Comparison of ENCODE assay signal across 28 cellular contexts in the genomic region with DNA sequence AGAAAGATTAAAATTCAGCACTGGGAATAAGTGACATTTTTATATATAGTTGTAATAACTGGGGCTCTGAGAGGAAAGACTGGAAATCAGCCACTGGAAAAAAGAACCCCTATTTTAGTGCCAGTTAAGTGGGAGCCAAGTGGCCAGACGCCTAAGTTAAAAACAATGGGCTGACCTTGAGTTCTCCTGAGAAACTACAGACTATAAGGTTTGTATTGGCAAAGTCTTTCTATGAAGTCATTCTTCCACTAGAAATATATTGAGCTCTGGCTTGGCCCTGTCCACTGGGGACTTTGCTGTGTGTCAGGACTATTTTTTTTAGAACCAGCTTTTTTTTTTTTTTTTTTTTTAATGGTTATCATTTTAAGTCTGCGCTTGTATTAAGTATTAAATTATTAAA.
"Had no signal": no experiment of that assay in that cellular context is flagged by ENCODE, and none has a peak within 500 bp of the region (broad histone marks: within the 10 kb centered on the region; RNA-seq: fewer than 3 reads in every experiment).

No MANE protein-coding gene starts in this region.

- ATAC-seq: left colon; left lung; naive thymus-derived CD8-positive, alpha-beta T cell; psoas muscle; sciatic nerve; stimulated activated naive B cell treated with anti-CD40 and anti-IgM and Interleukin-4, amounts not matched to agents 10 μg/mL and 1 μg/mL and 100 μg/mL, for 72 hours; stimulated activated naive CD8-positive, alpha-beta T cell treated with anti-CD3 and anti-CD28 coated beads, Interleukin-15, Interleukin-2, amounts not matched to agents 100 U/mL and 50 U/mL, for 24 hours had no signal

- H3K9me3 ChIP-seq: neutrophil, psoas muscle, suprapubic skin, thoracic aorta, tibial nerve, uterus had no signal

- H3K4me1 ChIP-seq: left lung, parathyroid adenoma, psoas muscle, suprapubic skin, tibial nerve, uterus had no signal

- H3K4me3 ChIP-seq: heart left ventricle, hepatocyte, left lung, lung, psoas muscle, skin epidermis, suprapubic skin, thoracic aorta, tibial nerve, uterus had no signal

- H3K4me3 Mint-ChIP-seq: memory B cell; naive thymus-derived CD8-positive, alpha-beta T cell; nephron; neural crest cell; stimulated activated naive B cell treated with anti-CD40 and anti-IgM and Interleukin-4, amounts not matched to agents 10 μg/mL and 1 μg/mL and 100 μg/mL, for 72 hours; type B pancreatic cell had no signal

- H3K27me3 ChIP-seq: heart left ventricle, hepatocyte, left lung, neutrophil, tibial nerve, uterus had no signal

- H3K27ac ChIP-seq: heart left ventricle, hepatocyte, left lung, neutrophil, parathyroid adenoma, psoas muscle, skin epidermis, suprapubic skin, thoracic aorta, tibial nerve, uterus had no signal

- H3K36me3 ChIP-seq: heart left ventricle, left lung, neutrophil, suprapubic skin, thoracic aorta, tibial nerve, uterus had no signal

- H3K27me3 Mint-ChIP-seq: stimulated activated naive B cell treated with anti-CD40 and anti-IgM and Interleukin-4, amounts not matched to agents 10 μg/mL and 1 μg/mL and 100 μg/mL, for 72 hours had no signal

- H3K27ac Mint-ChIP-seq: memory B cell; nephron; stimulated activated naive B cell treated with anti-CD40 and anti-IgM and Interleukin-4, amounts not matched to agents 10 μg/mL and 1 μg/mL and 100 μg/mL, for 72 hours; type B pancreatic cell had no signal

- H3K4me1 Mint-ChIP-seq: memory B cell; naive thymus-derived CD8-positive, alpha-beta T cell; stimulated activated naive B cell treated with anti-CD40 and anti-IgM and Interleukin-4, amounts not matched to agents 10 μg/mL and 1 μg/mL and 100 μg/mL, for 72 hours had no signal

- H3K9me3 Mint-ChIP-seq: stimulated activated naive B cell treated with anti-CD40 and anti-IgM and Interleukin-4, amounts not matched to agents 10 μg/mL and 1 μg/mL and 100 μg/mL, for 72 hours; type B pancreatic cell had no signal

- DNase-seq: glutamatergic neuron; kidney glomerular epithelial cell; left colon; left lung; naive thymus-derived CD8-positive, alpha-beta T cell; occipital lobe; psoas muscle; stimulated activated CD4-positive, alpha-beta T cell treated with anti-CD3 and anti-CD28 coated beads, Interleukin-12 subunit alpha, Interleukin-12 subunit beta, amount 100 ng/mL, for 4 hours; stimulated activated CD4-positive, alpha-beta T cell treated with anti-CD3 and anti-CD28 coated beads, Interleukin-15, amount 100 ng/mL, for 24 hours; stimulated activated CD4-positive, alpha-beta T cell treated with anti-CD3 and anti-CD28 coated beads, Interleukin-2, amount 100 ng/mL, for 24 hours; stimulated activated CD4-positive, alpha-beta T cell treated with anti-CD3 and anti-CD28 coated beads, Interleukin-4, amount 100 ng/mL, for 1 hour; stimulated activated naive B cell treated with anti-CD40 and anti-IgM and Interleukin-4, amounts not matched to agents 10 μg/mL and 1 μg/mL and 100 μg/mL, for 72 hours; stimulated activated naive CD8-positive, alpha-beta T cell treated with anti-CD3 and anti-CD28 coated beads, Interleukin-15, Interleukin-2, amounts not matched to agents 100 U/mL and 50 U/mL, for 24 hours; uterus had no signal
